33 cellular contexts compared by ENCODE assay signal in genomic region chr4:172018358-172018757, GRCh38.
"Had no signal": no experiment of that assay in that cellular context is flagged by ENCODE, and none has a peak within 500 bp of the region (broad histone marks: within the 10 kb centered on the region; RNA-seq: fewer than 3 reads in every experiment).

No MANE protein-coding gene starts in this region.

- H3K27ac ChIP-seq: cardiac muscle cell, KMS-11, Peyer's patch, SK-N-MC, WERI-Rb-1 had no signal

- H3K4me3 ChIP-seq: cardiac muscle cell, Peyer's patch, SK-N-MC had no signal

- H3K4me2 ChIP-seq: KMS-11 had no signal

- H3K4me1 Mint-ChIP-seq: activated CD4-positive, alpha-beta memory T cell treated with anti-CD3 and anti-CD28 coated beads, Interleukin-2, amount 10 ng/mL, durations not matched to agents 7 days and 5 days; activated CD8-positive, alpha-beta memory T cell treated with anti-CD3 and anti-CD28 coated beads, Interleukin-2, amount 10 ng/mL, durations not matched to agents 7 days and 5 days; activated naive CD4-positive, alpha-beta T cell treated with anti-CD3 and anti-CD28 coated beads, Interleukin-2, amount 10 ng/mL, durations not matched to agents 7 days and 5 days; activated naive CD8-positive, alpha-beta T cell treated with anti-CD3 and anti-CD28 coated beads, Interleukin-2, amount 50 U/mL, for 24 hours; brain; central memory CD8-positive, alpha-beta T cell had no signal

- DNase-seq: activated CD4-positive, alpha-beta memory T cell treated with anti-CD3 and anti-CD28 coated beads, Interleukin-2, amount 10 ng/mL, durations not matched to agents 7 days and 5 days; activated CD4-positive, alpha-beta T cell treated with anti-CD3 and anti-CD28 coated beads for 1 hour; activated CD4-positive, alpha-beta T cell treated with anti-CD3 and anti-CD28 coated beads for 48 hours; activated CD4-positive, CD25-positive, alpha-beta regulatory T cell; activated CD8-positive, alpha-beta memory T cell treated with anti-CD3 and anti-CD28 coated beads for 24 hours; activated CD8-positive, alpha-beta memory T cell treated with anti-CD3 and anti-CD28 coated beads, Interleukin-2, amount 10 ng/mL, durations not matched to agents 7 days and 5 days; activated CD8-positive, alpha-beta memory T cell treated with anti-CD3 and anti-CD28 coated beads, Interleukin-2, amount 50 U/mL, for 48 hours; activated effector memory CD4-positive, alpha-beta T cell treated with Interleukin-2 at 50 U/mL for 16 hours; activated naive CD4-positive, alpha-beta T cell treated with anti-CD3 and anti-CD28 coated beads, Interleukin-2, amount 10 ng/mL, durations not matched to agents 7 days and 5 days; activated naive CD8-positive, alpha-beta T cell treated with anti-CD3 and anti-CD28 coated beads, Interleukin-2, amount 50 U/mL, for 24 hours; activated T-cell treated with anti-CD3 and anti-CD28 coated beads, Interleukin-2, amount 50 U/mL, for 48 hours; anterior cingulate cortex; NCI-H1092 treated with DMSO at 0.1 percent for 48 hours; NCI-H1436; NCI-H1694; NCI-H1930; NCI-H2081 treated with DMSO at 0.1 percent for 48 hours; NCI-H2171; NCI-H510A treated with DMSO at 0.1 percent for 48 hours; NCI-H526 treated with DMSO at 0.1 percent for 48 hours; NCI-H82; PC-3; Peyer's patch; Right ventricle myocardium superior; RPMI8226; T1000; WERI-Rb-1 had no signal

- H3K27me3 Mint-ChIP-seq: activated CD4-positive, alpha-beta memory T cell treated with anti-CD3 and anti-CD28 coated beads, Interleukin-2, amount 10 ng/mL, durations not matched to agents 7 days and 5 days; activated CD8-positive, alpha-beta memory T cell treated with anti-CD3 and anti-CD28 coated beads, Interleukin-2, amount 10 ng/mL, durations not matched to agents 7 days and 5 days; activated naive CD4-positive, alpha-beta T cell treated with anti-CD3 and anti-CD28 coated beads, Interleukin-2, amount 10 ng/mL, durations not matched to agents 7 days and 5 days; activated naive CD8-positive, alpha-beta T cell; activated naive CD8-positive, alpha-beta T cell treated with anti-CD3 and anti-CD28 coated beads, Interleukin-2, amount 50 U/mL, for 24 hours; brain; central memory CD8-positive, alpha-beta T cell had no signal

- H3K36me3 ChIP-seq: cardiac muscle cell, Peyer's patch, WERI-Rb-1 had no signal

- H3K9ac ChIP-seq: KMS-11 had no signal

- H3K4me3 Mint-ChIP-seq: activated CD4-positive, alpha-beta memory T cell treated with anti-CD3 and anti-CD28 coated beads, Interleukin-2, amount 10 ng/mL, durations not matched to agents 7 days and 5 days; activated CD8-positive, alpha-beta memory T cell treated with anti-CD3 and anti-CD28 coated beads, Interleukin-2, amount 10 ng/mL, durations not matched to agents 7 days and 5 days; activated naive CD4-positive, alpha-beta T cell treated with anti-CD3 and anti-CD28 coated beads, Interleukin-2, amount 10 ng/mL, durations not matched to agents 7 days and 5 days; activated naive CD8-positive, alpha-beta T cell; activated naive CD8-positive, alpha-beta T cell treated with anti-CD3 and anti-CD28 coated beads, Interleukin-2, amount 50 U/mL, for 24 hours; brain; central memory CD8-positive, alpha-beta T cell had no signal

- H3K36me3 Mint-ChIP-seq: activated CD8-positive, alpha-beta memory T cell treated with anti-CD3 and anti-CD28 coated beads, Interleukin-2, amount 10 ng/mL, durations not matched to agents 7 days and 5 days; activated naive CD4-positive, alpha-beta T cell treated with anti-CD3 and anti-CD28 coated beads, Interleukin-2, amount 10 ng/mL, durations not matched to agents 7 days and 5 days; activated naive CD8-positive, alpha-beta T cell; brain had no signal

- H3K27me3 ChIP-seq: cardiac muscle cell, Peyer's patch had no signal

- H3K4me1 ChIP-seq: Peyer's patch had no signal

- H3K27ac Mint-ChIP-seq: activated CD4-positive, alpha-beta memory T cell treated with anti-CD3 and anti-CD28 coated beads, Interleukin-2, amount 10 ng/mL, durations not matched to agents 7 days and 5 days; activated CD8-positive, alpha-beta memory T cell treated with anti-CD3 and anti-CD28 coated beads, Interleukin-2, amount 10 ng/mL, durations not matched to agents 7 days and 5 days; activated naive CD4-positive, alpha-beta T cell treated with anti-CD3 and anti-CD28 coated beads, Interleukin-2, amount 10 ng/mL, durations not matched to agents 7 days and 5 days; activated naive CD8-positive, alpha-beta T cell; activated naive CD8-positive, alpha-beta T cell treated with anti-CD3 and anti-CD28 coated beads, Interleukin-2, amount 50 U/mL, for 24 hours; brain had no signal

- ATAC-seq: activated CD8-positive, alpha-beta memory T cell treated with anti-CD3 and anti-CD28 coated beads, Interleukin-2, amount 10 ng/mL, durations not matched to agents 7 days and 5 days; activated naive CD8-positive, alpha-beta T cell treated with anti-CD3 and anti-CD28 coated beads, Interleukin-2, amount 50 U/mL, for 24 hours; PC-3 had no signal

- H3K9me3 ChIP-seq: Peyer's patch had no signal
